In genomic region chr4:70603856-70604255, GRCh38 we compare ENCODE assay signal across 31 cellular contexts. TPM values are rescaled to one million over a fixed set of nuclear protein-coding genes. Genes with fewer than 3 reads are reported as not detected.
DNase-seq lines count a peak whose midpoint lies in the region; ATAC-seq and TF ChIP-seq lines count a peak whose summit lies in the region.
"Had no signal": no experiment of that assay in that cellular context is flagged by ENCODE, and none has a peak within 500 bp of the region (broad histone marks: within the 10 kb centered on the region; RNA-seq: fewer than 3 reads in every experiment).

No MANE protein-coding gene starts in this region.

- no peaks in the 10 kb centered on the region for H3K27me3 ChIP-seq in mammary epithelial cell (ENCODE audit: insufficient read depth, low read length)
- H3K27me3 ChIP-seq in left lung: no peaks in the 10 kb centered on the region
- H3K27me3 ChIP-seq: BLaER1, MG63, Peyer's patch, SJSA1, spleen, tibial artery had no signal

- BruUV-seq in MCF 10A (replicated peaks; lab: Mats Ljungman, UMichigan): no TSS peak
- BruUV-seq in mammary epithelial cell (replicated peaks; lab: Mats Ljungman, UMichigan): no TSS peak

- H3K4me3 ChIP-seq in mammary epithelial cell (replicated peaks in 1 of 3; ENCODE audit: insufficient read depth in 1 of 3, low read depth in 2 of 3, low read length in 3 of 3) (no peak overlapping the region), choroid plexus epithelial cell (ENCODE audit: low read depth, low read length) (no peak overlapping the region), left lung (no peak overlapping the region)
- H3K4me3 ChIP-seq: BLaER1, MG63, Peyer's patch, SJSA1, spleen, tibial artery had no signal

- no peaks in the 10 kb centered on the region for H3K79me2 ChIP-seq in mammary epithelial cell (ENCODE audit: insufficient read depth, low read length)

- H3K4me3 Mint-ChIP-seq in MCF 10A (ENCODE audit: unreplicated experiment): no peak overlapping the region
- H3K4me3 Mint-ChIP-seq: activated CD8-positive, alpha-beta memory T cell treated with anti-CD3 and anti-CD28 coated beads, Interleukin-2, amount 10 ng/mL, durations not matched to agents 7 days and 5 days; immature natural killer cell; neural crest cell had no signal

- intact Hi-C loops in MCF 10A (cut with micrococcal nuclease): loop anchor here (5.0 kb wide), 1 partner anchor 948 kb away; no protein-coding TSS in a partner anchor
- intact Hi-C loops in mammary epithelial cell (cut with micrococcal nuclease): no loop called here
- intact Hi-C loops in left lung (cut with DNase I): no loop called here

- no peak for TF ChIP-seq CTCF in MCF 10A (IDR thresholded peaks at IDR 0.05; ENCODE audit: unreplicated experiment)
- TF ChIP-seq CTCF in mammary epithelial cell (conservative IDR thresholded peaks at IDR 0.05 in 1 of 2, IDR thresholded peaks at IDR 0.05 in 1 of 2; ENCODE audit: extremely low read depth in 1 of 2, insufficient read depth in 1 of 2, low read depth in 1 of 2, low read length in 2 of 2): no peak
- no peak for TF ChIP-seq CTCF in choroid plexus epithelial cell (conservative IDR thresholded peaks at IDR 0.05; ENCODE audit: low read depth, low read length)
- TF ChIP-seq CTCF in left lung (IDR thresholded peaks at IDR 0.05): no peak
- TF ChIP-seq CTCF in GM13977 (IDR thresholded peaks at IDR 0.05; ENCODE audit: extremely low read depth, insufficient read depth, missing control alignments): no peak

- H3K9me3 ChIP-seq in mammary epithelial cell (replicated peaks; ENCODE audit: insufficient read depth, low read length) (no peaks in the 10 kb centered on the region), left lung (no peaks in the 10 kb centered on the region)
- H3K9me3 ChIP-seq: BLaER1, Caco-2, MG63, Peyer's patch, SJSA1, spleen, tibial artery had no signal

- H3K27ac Mint-ChIP-seq in MCF 10A (ENCODE audit: low read depth, unreplicated experiment): no peak overlapping the region
- H3K27ac Mint-ChIP-seq: activated CD8-positive, alpha-beta memory T cell treated with anti-CD3 and anti-CD28 coated beads, Interleukin-2, amount 10 ng/mL, durations not matched to agents 7 days and 5 days; activated naive CD4-positive, alpha-beta T cell treated with anti-CD3 and anti-CD28 coated beads, Interleukin-2, amount 50 U/mL, for 72 hours; immature natural killer cell had no signal

- no peaks in the 10 kb centered on the region for H3K27me3 Mint-ChIP-seq in MCF 10A (ENCODE audit: insufficient read depth, unreplicated experiment)

- H3K4me2 ChIP-seq in mammary epithelial cell (ENCODE audit: insufficient read depth, low read depth, low read length): no peak overlapping the region
- H3K4me2 ChIP-seq: BLaER1 had no signal

- CTCF ChIA-PET in MCF 10A (lab: Yijun Ruan, JAX) (interaction anchor here (0.7 to 1.6 kb wide), 6 partner anchors 10 to 581 kb away, joined by 3 to 7 read pairs (median 4); no protein-coding TSS in a partner anchor), mammary epithelial cell (lab: Charles Lee; ENCODE audit: low non-redundant PET) (no interaction called here)

- H3K9me3 Mint-ChIP-seq in MCF 10A (ENCODE audit: unreplicated experiment): no peaks in the 10 kb centered on the region
- H3K9me3 Mint-ChIP-seq: activated naive CD4-positive, alpha-beta T cell treated with anti-CD3 and anti-CD28 coated beads, Interleukin-2, amount 50 U/mL, for 72 hours; immature natural killer cell; neural crest cell had no signal

- POLR2A ChIA-PET in MCF 10A (lab: Yijun Ruan, JAX): no interaction called here

- whole genome bisulfite sequencing in mammary epithelial cell (ENCODE audit: low coverage, missing lambda C conversion rate): 54% methylated on average over 3 of the region's 3 CpGs

- no peak overlapping the region for H3K9ac ChIP-seq in mammary epithelial cell (ENCODE audit: insufficient read depth, low read length)
- H3K9ac ChIP-seq: BLaER1 had no signal

- dilution Hi-C loops in mammary epithelial cell (cut with HindIII; ENCODE audit: low sequenced_read_pairs): no loop called here

- no peak overlapping the region for H2AFZ ChIP-seq in mammary epithelial cell (ENCODE audit: low read depth, low read length)

- H3K27ac ChIP-seq in mammary epithelial cell (ENCODE audit: insufficient read depth, low read depth, low read length): no peak overlapping the region
- H3K27ac ChIP-seq in left lung: no peak overlapping the region
- H3K27ac ChIP-seq: BLaER1, HL-60, Peyer's patch, SJSA1, spleen, tibial artery had no signal

- H3K4me1 Mint-ChIP-seq in MCF 10A (ENCODE audit: insufficient read depth, unreplicated experiment): no peaks in the 10 kb centered on the region
- H3K4me1 Mint-ChIP-seq: activated CD8-positive, alpha-beta memory T cell treated with anti-CD3 and anti-CD28 coated beads, Interleukin-2, amount 10 ng/mL, durations not matched to agents 7 days and 5 days had no signal

- in situ Hi-C loops in mammary epithelial cell (cut with MboI; ENCODE audit: low sequenced_read_pairs in 2 of 2): loop anchor here in 1 of 2 donors (25.0 kb wide), 1 partner anchor 1108 kb away; no protein-coding TSS in a partner anchor
- in situ Hi-C loops in GM13977 (cut with MboI; ENCODE audit: low pct_unique_long_range_greater_than_20kb, low sequenced_read_pairs, unreplicated experiment): no loop called here

- H3K36me3 Mint-ChIP-seq in MCF 10A (ENCODE audit: insufficient read depth, unreplicated experiment): no peaks in the 10 kb centered on the region
- H3K36me3 Mint-ChIP-seq: activated CD8-positive, alpha-beta memory T cell treated with anti-CD3 and anti-CD28 coated beads, Interleukin-2, amount 10 ng/mL, durations not matched to agents 7 days and 5 days; activated naive CD4-positive, alpha-beta T cell treated with anti-CD3 and anti-CD28 coated beads, Interleukin-2, amount 50 U/mL, for 72 hours; immature natural killer cell had no signal

- ATAC-seq in left lung: peak; percentile 71
- no peak for ATAC-seq in HG03439 (IDR thresholded peaks at IDR 0.05; ENCODE audit: unreplicated experiment)
- no peak for ATAC-seq in HG02981 (IDR thresholded peaks at IDR 0.05; ENCODE audit: unreplicated experiment)
- ATAC-seq: activated CD8-positive, alpha-beta memory T cell treated with anti-CD3 and anti-CD28 coated beads, Interleukin-2, amount 10 ng/mL, durations not matched to agents 7 days and 5 days; activated naive CD4-positive, alpha-beta T cell treated with anti-CD3 and anti-CD28 coated beads, Interleukin-2, amount 50 U/mL, for 72 hours had no signal

- no peaks in the 10 kb centered on the region for H4K20me1 ChIP-seq in mammary epithelial cell (ENCODE audit: insufficient read depth, low read length)
- H4K20me1 ChIP-seq: BLaER1 had no signal

- DNase-seq in MCF 10A (ENCODE audit: unreplicated experiment): peak; percentile 18
- no peak for DNase-seq in mammary epithelial cell
- peak; percentile 36 for DNase-seq in choroid plexus epithelial cell (ENCODE audit: low read depth)
- no peak for DNase-seq in left lung
- DNase-seq in pons (ENCODE audit: low spot score): no peak
- no peak for DNase-seq in GM13977 (ENCODE audit: low spot score)
- DNase-seq: 8988T; activated CD4-positive, alpha-beta T cell treated with anti-CD3 and anti-CD28 coated beads for 48 hours; activated CD8-positive, alpha-beta memory T cell treated with anti-CD3 and anti-CD28 coated beads, Interleukin-2, amount 10 ng/mL, durations not matched to agents 7 days and 5 days; Caco-2; DMS79 treated with DMSO at 0.1 percent for 48 hours; immature natural killer cell; MG63; NCI-H1417 treated with DMSO at 0.1 percent for 48 hours; NCI-H524; Peyer's patch; spleen; stimulated activated CD4-positive, alpha-beta T cell treated with anti-CD3 and anti-CD28 coated beads, Interleukin-4, amount 100 ng/mL, for 1 hour; stimulated activated naive CD4-positive, alpha-beta T cell; tibial artery had no signal

- H3K4me1 ChIP-seq in mammary epithelial cell (ENCODE audit: insufficient read depth, low read length): no peaks in the 10 kb centered on the region
- no peaks in the 10 kb centered on the region for H3K4me1 ChIP-seq in left lung
- H3K4me1 ChIP-seq: BLaER1, Peyer's patch, SJSA1, tibial artery had no signal

- no peaks in the 10 kb centered on the region for H3K36me3 ChIP-seq in mammary epithelial cell (ENCODE audit: insufficient read depth, low read length)
- H3K36me3 ChIP-seq in left lung: no peaks in the 10 kb centered on the region
- H3K36me3 ChIP-seq: BLaER1, MG63, Peyer's patch, SJSA1, spleen, tibial artery had no signal

RNA-seq across cellular contexts. Expression of gene AMBN, which starts 11.8 kb away (rescaled TPM):
- total RNA-seq in MCF 10A (2022) (not detected in 2 replicates), mammary epithelial cell (not detected), left lung (not detected)
- not detected for polyA plus RNA-seq in mammary epithelial cell
- not detected for polyA minus RNA-seq in mammary epithelial cell
- total RNA-seq: activated CD8-positive, alpha-beta memory T cell treated with anti-CD3 and anti-CD28 coated beads, Interleukin-2, amount 10 ng/mL, durations not matched to agents 7 days and 5 days; activated naive CD4-positive, alpha-beta T cell treated with anti-CD3 and anti-CD28 coated beads, Interleukin-2, amount 50 U/mL, for 72 hours; fibroblast of lung; H1; liver; neural crest cell; Peyer's patch; SJSA1; spleen; T-helper 1 cell treated with Interleukin-12 subunit alpha and Interleukin-12 subunit beta and Interleukin-4 antibody, amounts not matched to agents 30 ng/mL and 1 ng/mL, for 36 hours had no signal
- polyA plus RNA-seq: fibroblast of lung, H1, immature natural killer cell, liver, spleen had no signal

RNA-seq across cellular contexts. Expression of gene ENAM, which starts 24.7 kb away (rescaled TPM):
- total RNA-seq in MCF 10A (2022): not detected in 2 replicates
- total RNA-seq in mammary epithelial cell: not detected
- not detected for polyA plus RNA-seq in mammary epithelial cell
- polyA minus RNA-seq in mammary epithelial cell: not detected
- total RNA-seq in left lung: under 1 TPM; 0.24 to 0.73 TPM
- total RNA-seq: activated CD8-positive, alpha-beta memory T cell treated with anti-CD3 and anti-CD28 coated beads, Interleukin-2, amount 10 ng/mL, durations not matched to agents 7 days and 5 days; activated naive CD4-positive, alpha-beta T cell treated with anti-CD3 and anti-CD28 coated beads, Interleukin-2, amount 50 U/mL, for 72 hours; Caco-2; H1; neural crest cell; Peyer's patch; SJSA1; T-helper 1 cell treated with Interleukin-12 subunit alpha and Interleukin-12 subunit beta and Interleukin-4 antibody, amounts not matched to agents 30 ng/mL and 1 ng/mL, for 36 hours had no signal
- polyA plus RNA-seq: H1, immature natural killer cell had no signal

Comparison
In these comparisons a context has a peak if more than half of its experiments do, and no peak if none do; other contexts are left out.
1. DNase-seq: peak in MCF 10A (single experiment) and choroid plexus epithelial cell (single experiment); none in mammary epithelial cell (single experiment), left lung (0 of 2), pons (single experiment) and GM13977 (single experiment).